In the genomic region with DNA sequence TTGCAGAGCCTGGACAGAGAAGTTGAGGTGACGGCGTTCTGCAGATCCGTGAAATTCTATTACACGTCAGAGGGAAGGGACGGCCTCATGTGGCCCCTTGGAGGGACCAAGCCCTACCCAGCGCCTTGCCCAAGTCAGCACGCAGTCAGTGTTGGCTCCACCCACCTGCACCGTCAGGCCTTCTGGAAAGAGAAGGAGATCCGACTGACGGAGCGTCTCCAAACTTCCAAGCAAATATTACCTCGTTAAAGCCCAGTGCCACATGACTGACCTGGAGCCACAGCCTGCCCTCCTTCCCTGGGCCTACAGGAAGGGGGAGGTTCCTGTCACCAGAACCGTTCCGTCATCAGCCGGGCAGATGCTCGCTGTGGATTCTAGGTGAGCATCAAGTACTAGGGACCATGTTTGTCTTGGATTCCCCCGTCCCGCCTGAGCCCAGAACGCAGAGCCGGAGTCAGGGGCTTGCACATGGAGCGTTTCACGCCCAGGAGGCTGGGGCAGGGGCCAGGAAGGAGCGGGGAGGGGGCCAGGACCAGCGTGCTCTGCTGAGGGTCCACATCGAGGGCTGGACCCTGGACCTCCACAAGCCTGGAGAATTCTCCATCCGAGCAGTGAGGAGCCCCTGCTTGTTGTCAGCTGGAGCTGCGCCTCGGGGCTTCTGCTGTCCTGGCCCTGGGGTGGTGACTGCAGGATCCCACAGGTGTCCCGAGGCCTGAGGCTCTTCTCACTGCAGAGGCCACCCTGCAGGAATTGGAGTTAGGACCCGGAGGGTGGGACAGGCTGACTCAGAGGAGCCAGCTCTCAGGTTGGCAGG, we compare ENCODE assay signal across 11 cellular contexts. TPM values are rescaled to one million over a fixed set of nuclear protein-coding genes. Genes with fewer than 3 reads are reported as not detected.
A peak's percentile ranks its signal among the peaks of the same experiment; 100 is the strongest.
DNase-seq lines count a peak whose midpoint lies in the region; ATAC-seq and TF ChIP-seq lines count a peak whose summit lies in the region.
"Had no signal": no experiment of that assay in that cellular context is flagged by ENCODE, and none has a peak within 500 bp of the region (broad histone marks: within the 10 kb centered on the region; RNA-seq: fewer than 3 reads in every experiment).

No MANE protein-coding gene starts in this region.

- H3K4me3 ChIP-seq in PC-9 (no peak overlapping the region), fibroblast of villous mesenchyme (ENCODE audit: low read depth, low read length) (no peak overlapping the region), gastrocnemius medialis (no peak overlapping the region)

- no peaks in the 10 kb centered on the region for H3K9me3 Mint-ChIP-seq in Calu3 (ENCODE audit: low read depth, unreplicated experiment)

- ATAC-seq in gastrocnemius medialis (peak in 1 of 2 donors; percentile 25), GM21786 (IDR thresholded peaks at IDR 0.05; ENCODE audit: unreplicated experiment) (no peak), GM21367 (IDR thresholded peaks at IDR 0.05; ENCODE audit: unreplicated experiment) (no peak), GM18909 (IDR thresholded peaks at IDR 0.05; ENCODE audit: poor library complexity, unreplicated experiment) (no peak)

- no peak overlapping the region for H3K4me3 Mint-ChIP-seq in Calu3 (ENCODE audit: low read depth, unreplicated experiment)

- H3K27ac ChIP-seq in PC-9 = no peak overlapping the region
- H3K27ac ChIP-seq in gastrocnemius medialis = peak overlapping the region in 3 of 4 donors; percentile 14 to 75 (median 63)

- H3K27me3 Mint-ChIP-seq in Calu3 (ENCODE audit: unreplicated experiment) = no peaks in the 10 kb centered on the region

- no peaks in the 10 kb centered on the region for H3K79me2 ChIP-seq in PC-9 (ENCODE audit: low read depth)

- TF ChIP-seq POLR2A in gastrocnemius medialis (IDR thresholded peaks at IDR 0.05) = no peak

- H3K9me3 ChIP-seq in PC-9 (ENCODE audit: insufficient read depth, low read depth) (no peaks in the 10 kb centered on the region), gastrocnemius medialis (no peaks in the 10 kb centered on the region)

- H4K20me1 ChIP-seq in PC-9 (ENCODE audit: insufficient read depth) = no peaks in the 10 kb centered on the region

- peaks cover 8% of the 10 kb centered on the region for H3K4me1 Mint-ChIP-seq in Calu3 (ENCODE audit: low read depth, unreplicated experiment)

- CTCF ChIA-PET in PC-9 (lab: Charles Lee) (no interaction called here), Calu3 (lab: Charles Lee) (no interaction called here)

- POLR2A ChIA-PET in PC-9 (lab: Charles Lee; ENCODE audit: unreplicated experiment) = no interaction called here

- H3K27me3 ChIP-seq in PC-9 (ENCODE audit: insufficient read depth, low read depth) = no peaks in the 10 kb centered on the region
- no peaks in the 10 kb centered on the region for H3K27me3 ChIP-seq in gastrocnemius medialis

- peak overlapping the region; percentile 65 for H3K4me2 ChIP-seq in PC-9

- BruUV-seq in PC-9 (replicated peaks; lab: Mats Ljungman, UMichigan) (no TSS peak), Calu3 (replicated peaks; lab: Mats Ljungman, UMichigan) (no TSS peak)

- H3K36me3 ChIP-seq in PC-9 (ENCODE audit: low read depth) = no peaks in the 10 kb centered on the region
- no peaks in the 10 kb centered on the region for H3K36me3 ChIP-seq in gastrocnemius medialis

- H3K36me3 Mint-ChIP-seq in Calu3 (ENCODE audit: insufficient read depth, unreplicated experiment) = peaks cover 4% of the 10 kb centered on the region

- intact Hi-C loops in PC-9 (cut with micrococcal nuclease; ENCODE audit: unreplicated experiment) = no loop called here
- intact Hi-C loops in gastrocnemius medialis (cut with DNase I; ENCODE audit: low total_unique reads) = loop anchor here (10.0 kb wide), 2 partner anchors 142 to 272 kb away; no protein-coding TSS in a partner anchor
- intact Hi-C loops in Calu3 (cut with micrococcal nuclease; ENCODE audit: unreplicated experiment) = no loop called here

- H2AFZ ChIP-seq in PC-9 = no peak overlapping the region

- H3K4me1 ChIP-seq in PC-9 (replicated peaks; ENCODE audit: insufficient read depth) = peaks cover 14% of the 10 kb centered on the region
- peaks cover 24 to 30% of the 10 kb centered on the region in 2 donors for H3K4me1 ChIP-seq in gastrocnemius medialis

- in situ Hi-C loops in Caki2 (cut with HindIII; ENCODE audit: low pct_unique_long_range_greater_than_20kb, low sequenced_read_pairs) (no loop called here), gastrocnemius medialis (cut with MboI; ENCODE audit: low sequenced_read_pairs in 4 of 4) (no loop called here)

- DNase-seq in Caki2 (ENCODE audit: low read depth) (peak; percentile 51), PC-9 (no peak), fibroblast of villous mesenchyme (ENCODE audit: low read depth) (peak; percentile 27), gastrocnemius medialis (peak in 1 of 2 donors; percentile 72), Calu3 (no peak)
- DNase-seq: NCI-H1092 treated with DMSO at 0.1 percent for 48 hours, NCI-H82, SW 1271 had no signal

- H3K9me2 ChIP-seq in PC-9 (ENCODE audit: insufficient read depth) = no peaks in the 10 kb centered on the region

- no peaks in the 10 kb centered on the region for H3F3A ChIP-seq in PC-9 (ENCODE audit: insufficient read depth, low read depth)

- H3K27ac Mint-ChIP-seq in Calu3 (ENCODE audit: unreplicated experiment) = no peak overlapping the region

- TF ChIP-seq CTCF in PC-9 (conservative IDR thresholded peaks at IDR 0.05) (no peak), fibroblast of villous mesenchyme (IDR thresholded peaks at IDR 0.05; ENCODE audit: insufficient read depth, low read depth, low read length) (no peak), gastrocnemius medialis (IDR thresholded peaks at IDR 0.05 in 4 of 5, conservative IDR thresholded peaks at IDR 0.05 in 1 of 5) (no peak), Calu3 (IDR thresholded peaks at IDR 0.05; ENCODE audit: unreplicated experiment) (no peak)

RNA-seq across cellular contexts. Expression of a gene that starts 22.6 kb away (rescaled TPM):
- total RNA-seq in Caki2 (2014; rRNA removed; shearing (Covaris generic); ENCODE audit: low replicate concordance) = 23.0 and 32.4 TPM in 2 replicates
- total RNA-seq in PC-9 (2021) = 44.6 and 61.7 TPM in 2 replicates
- total RNA-seq in fibroblast of villous mesenchyme = 47.1 and 59.9 TPM in 2 replicates
- total RNA-seq in gastrocnemius medialis = 10 to 100 TPM in 3 of 4 donors, 1 to 10 TPM in 1; 6.6 to 19.7 (median 11.1) TPM
- total RNA-seq in Calu3 (2022) = 29.0 and 40.9 TPM in 2 replicates

Comparison
In these comparisons a context has a peak if more than half of its experiments do, and no peak if none do; other contexts are left out.
1. DNase-seq: peak in Caki2 (single experiment) and fibroblast of villous mesenchyme (single experiment); none in PC-9 (0 of 2) and Calu3 (single experiment).